ENCODE assay signal across 1 cellular context in genomic region chr6:87789198-87789899, GRCh38.
TF ChIP-seq lines count a peak whose summit lies in the region.

No MANE protein-coding gene starts in this region.

TF ChIP-seq in HepG2, 621 proteins besides CTCF, POLR2A, EP300 and RAD21 (continued from another document and continues in another):
- TF ChIP-seq ZGPAT (CRISPR knock-in tag; IDR thresholded peaks at IDR 0.05) (peak; percentile 57; the same call in 1 of the 2 replicates), PLSCR1 (CRISPR knock-in tag; IDR thresholded peaks at IDR 0.05; ENCODE audit: borderline replicate concordance) (no peak), ZNF674 (CRISPR knock-in tag; IDR thresholded peaks at IDR 0.05; ENCODE audit: low read depth) (no peak), MEF2D (CRISPR knock-in tag; IDR thresholded peaks at IDR 0.05) (no peak), FOXP1 (IDR thresholded peaks at IDR 0.05) (no peak), FOXP1 (CRISPR knock-in tag; IDR thresholded peaks at IDR 0.05) (no peak; the same call in 1 of the 2 replicates), HNRNPL (IDR thresholded peaks at IDR 0.05; ENCODE audit: low read depth, low read length) (no peak), ZFAT (CRISPR knock-in tag; conservative IDR thresholded peaks at IDR 0.05) (no peak), ZNF557 (CRISPR knock-in tag; IDR thresholded peaks at IDR 0.05) (no peak), ZNF34 (CRISPR knock-in tag; IDR thresholded peaks at IDR 0.05; ENCODE audit: borderline replicate concordance) (no peak), ZNF713 (CRISPR knock-in tag; IDR thresholded peaks at IDR 0.05) (no peak), FOSL1 (CRISPR knock-in tag; IDR thresholded peaks at IDR 0.05; ENCODE audit: borderline replicate concordance) (no peak; the same call in 1 of the 2 replicates), PATZ1 (CRISPR knock-in tag; IDR thresholded peaks at IDR 0.05) (peak; percentile 61), ZFP37 (CRISPR knock-in tag; IDR thresholded peaks at IDR 0.05; ENCODE audit: borderline replicate concordance) (no peak), ZMYM3 (CRISPR knock-in tag; IDR thresholded peaks at IDR 0.05) (no peak), AGO2 (optimal IDR thresholded peaks at IDR 0.05; ENCODE audit: low read depth, low read length) (no peak), HNF4G (IDR thresholded peaks at IDR 0.05; ENCODE audit: borderline replicate concordance, low read depth, low read length) (no peak), HNF4G (CRISPR knock-in tag; IDR thresholded peaks at IDR 0.05; ENCODE audit: borderline replicate concordance, low read depth) (no peak), ZNF569 (CRISPR knock-in tag; IDR thresholded peaks at IDR 0.05; ENCODE audit: borderline replicate concordance) (no peak), KLF15 (CRISPR knock-in tag; IDR thresholded peaks at IDR 0.05; ENCODE audit: borderline replicate concordance) (no peak), MXD3 (CRISPR knock-in tag; IDR thresholded peaks at IDR 0.05) (no peak), TFE3 (CRISPR knock-in tag; IDR thresholded peaks at IDR 0.05) (peak; percentile 84), EHMT2 (IDR thresholded peaks at IDR 0.05; ENCODE audit: borderline replicate concordance, low read depth, low read length) (no peak; the same call in 1 of the 2 replicates), THYN1 (CRISPR knock-in tag; IDR thresholded peaks at IDR 0.05; ENCODE audit: borderline replicate concordance, low read depth) (no peak), HOXA9 (CRISPR knock-in tag; IDR thresholded peaks at IDR 0.05; ENCODE audit: borderline replicate concordance) (no peak), ZNF883 (CRISPR knock-in tag; IDR thresholded peaks at IDR 0.05; ENCODE audit: not compliant biosample characterization) (no peak), FLYWCH1 (CRISPR knock-in tag; IDR thresholded peaks at IDR 0.05) (no peak), SRSF9 (IDR thresholded peaks at IDR 0.05; ENCODE audit: borderline replicate concordance, insufficient read depth, low read depth, low read length, poor library complexity, severe bottlenecking) (no peak), NONO (IDR thresholded peaks at IDR 0.05) (no peak), NONO (CRISPR knock-in tag; conservative IDR thresholded peaks at IDR 0.05) (no peak), ZNF570 (CRISPR knock-in tag; IDR thresholded peaks at IDR 0.05; ENCODE audit: borderline replicate concordance) (no peak), THAP11 (CRISPR knock-in tag; IDR thresholded peaks at IDR 0.05) (no peak), FOXP4 (CRISPR knock-in tag; IDR thresholded peaks at IDR 0.05) (no peak; the same call in 1 of the 2 replicates), SMARCC2 (IDR thresholded peaks at IDR 0.05) (no peak), NR2F2 (IDR thresholded peaks at IDR 0.05; ENCODE audit: borderline replicate concordance, low read depth) (no peak), AKAP8 (CRISPR knock-in tag; IDR thresholded peaks at IDR 0.05) (no peak), ZNF343 (CRISPR knock-in tag; IDR thresholded peaks at IDR 0.05) (no peak), ARID2 (CRISPR knock-in tag; IDR thresholded peaks at IDR 0.05; ENCODE audit: borderline replicate concordance) (no peak), GATAD1 (CRISPR knock-in tag; IDR thresholded peaks at IDR 0.05) (no peak), ZNF652 (CRISPR knock-in tag; IDR thresholded peaks at IDR 0.05; ENCODE audit: borderline replicate concordance, low read depth) (no peak), ZZZ3 (CRISPR knock-in tag; IDR thresholded peaks at IDR 0.05; ENCODE audit: borderline replicate concordance) (no peak), ZFP36L1 (CRISPR knock-in tag; IDR thresholded peaks at IDR 0.05) (no peak), NRL (CRISPR knock-in tag; IDR thresholded peaks at IDR 0.05; ENCODE audit: borderline replicate concordance) (no peak), ZSCAN25 (CRISPR knock-in tag; IDR thresholded peaks at IDR 0.05) (no peak), ZNF143 (CRISPR knock-in tag; IDR thresholded peaks at IDR 0.05) (no peak), IKZF1 (IDR thresholded peaks at IDR 0.05) (no peak), ZNF30 (CRISPR knock-in tag; IDR thresholded peaks at IDR 0.05) (no peak), WIZ (CRISPR knock-in tag; IDR thresholded peaks at IDR 0.05) (no peak), SIX1 (CRISPR knock-in tag; IDR thresholded peaks at IDR 0.05; ENCODE audit: borderline replicate concordance) (no peak), PRDM15 (CRISPR knock-in tag; IDR thresholded peaks at IDR 0.05) (no peak), ZNF3 (CRISPR knock-in tag; IDR thresholded peaks at IDR 0.05) (no peak), HNRNPK (IDR thresholded peaks at IDR 0.05; ENCODE audit: low read depth, low read length, poor library complexity, severe bottlenecking) (no peak), SMAD1 (CRISPR knock-in tag; IDR thresholded peaks at IDR 0.05; ENCODE audit: borderline replicate concordance, low read depth) (no peak), SP2 (CRISPR knock-in tag; IDR thresholded peaks at IDR 0.05) (no peak), ZNF572 (CRISPR knock-in tag; IDR thresholded peaks at IDR 0.05) (no peak)
- TF ChIP-seq, protein P1, sequence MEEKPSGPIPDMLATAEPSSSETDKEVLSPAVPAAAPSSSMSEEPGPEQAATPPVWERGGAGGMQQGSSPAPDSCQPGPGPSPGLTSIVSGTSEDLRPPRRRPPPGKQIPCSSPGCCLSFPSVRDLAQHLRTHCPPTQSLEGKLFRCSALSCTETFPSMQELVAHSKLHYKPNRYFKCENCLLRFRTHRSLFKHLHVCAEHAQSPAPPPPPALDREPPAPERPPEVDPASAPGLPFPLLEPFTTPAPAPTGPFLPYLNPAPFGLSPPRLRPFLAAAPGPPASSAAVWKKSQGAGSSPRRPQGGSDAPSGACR (CRISPR knock-in tag; IDR thresholded peaks at IDR 0.05) = no peak
- TF ChIP-seq, protein P2, sequence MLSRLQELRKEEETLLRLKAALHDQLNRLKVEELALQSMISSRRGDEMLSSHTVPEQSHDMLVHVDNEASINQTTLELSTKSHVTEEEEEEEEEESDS (CRISPR knock-in tag; IDR thresholded peaks at IDR 0.05; ENCODE audit: borderline replicate concordance) = no peak
- TF ChIP-seq, protein P3, sequence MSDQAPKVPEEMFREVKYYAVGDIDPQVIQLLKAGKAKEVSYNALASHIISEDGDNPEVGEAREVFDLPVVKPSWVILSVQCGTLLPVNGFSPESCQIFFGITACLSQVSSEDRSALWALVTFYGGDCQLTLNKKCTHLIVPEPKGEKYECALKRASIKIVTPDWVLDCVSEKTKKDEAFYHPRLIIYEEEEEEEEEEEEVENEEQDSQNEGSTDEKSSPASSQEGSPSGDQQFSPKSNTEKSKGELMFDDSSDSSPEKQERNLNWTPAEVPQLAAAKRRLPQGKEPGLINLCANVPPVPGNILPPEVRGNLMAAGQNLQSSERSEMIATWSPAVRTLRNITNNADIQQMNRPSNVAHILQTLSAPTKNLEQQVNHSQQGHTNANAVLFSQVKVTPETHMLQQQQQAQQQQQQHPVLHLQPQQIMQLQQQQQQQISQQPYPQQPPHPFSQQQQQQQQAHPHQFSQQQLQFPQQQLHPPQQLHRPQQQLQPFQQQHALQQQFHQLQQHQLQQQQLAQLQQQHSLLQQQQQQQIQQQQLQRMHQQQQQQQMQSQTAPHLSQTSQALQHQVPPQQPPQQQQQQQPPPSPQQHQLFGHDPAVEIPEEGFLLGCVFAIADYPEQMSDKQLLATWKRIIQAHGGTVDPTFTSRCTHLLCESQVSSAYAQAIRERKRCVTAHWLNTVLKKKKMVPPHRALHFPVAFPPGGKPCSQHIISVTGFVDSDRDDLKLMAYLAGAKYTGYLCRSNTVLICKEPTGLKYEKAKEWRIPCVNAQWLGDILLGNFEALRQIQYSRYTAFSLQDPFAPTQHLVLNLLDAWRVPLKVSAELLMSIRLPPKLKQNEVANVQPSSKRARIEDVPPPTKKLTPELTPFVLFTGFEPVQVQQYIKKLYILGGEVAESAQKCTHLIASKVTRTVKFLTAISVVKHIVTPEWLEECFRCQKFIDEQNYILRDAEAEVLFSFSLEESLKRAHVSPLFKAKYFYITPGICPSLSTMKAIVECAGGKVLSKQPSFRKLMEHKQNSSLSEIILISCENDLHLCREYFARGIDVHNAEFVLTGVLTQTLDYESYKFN (CRISPR knock-in tag; conservative IDR thresholded peaks at IDR 0.05) = peak; percentile 36
